In the genomic region with DNA sequence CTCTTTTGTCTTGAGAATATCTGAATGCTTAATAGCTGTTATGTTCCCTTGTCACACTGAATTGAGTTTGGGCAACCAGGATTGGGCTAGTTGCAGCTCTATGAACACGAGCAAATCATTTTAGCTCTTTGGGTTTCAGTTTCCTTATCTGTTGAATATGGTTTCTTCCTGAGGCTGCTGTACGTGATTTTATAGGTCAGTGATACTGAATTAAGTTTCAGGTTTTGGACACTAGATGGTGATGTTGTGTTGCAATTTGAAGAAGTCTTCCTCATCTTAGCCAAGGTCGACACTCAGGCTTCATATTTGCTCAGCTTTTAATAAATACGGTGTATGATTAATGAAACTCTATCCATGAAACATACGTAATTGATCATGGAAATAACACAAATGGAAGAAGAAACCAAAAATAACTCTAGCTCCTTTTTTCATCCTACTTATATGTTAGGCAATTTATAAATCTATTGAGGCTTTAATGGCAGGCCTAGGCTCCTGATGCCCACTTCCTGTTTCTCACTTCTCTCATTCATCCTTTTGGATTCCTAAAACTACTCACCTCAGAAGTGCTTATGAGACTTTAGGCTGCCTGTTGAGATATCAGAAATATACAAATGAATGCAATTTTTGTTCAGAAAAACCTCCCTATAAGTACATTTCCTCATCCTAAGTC, we compare ENCODE assay signal across 1 cellular context.
TF ChIP-seq lines count a peak whose summit lies in the region.

No MANE protein-coding gene starts in this region.

TF ChIP-seq in HCT116, 20 proteins besides CTCF, POLR2A, EP300 and RAD21 (continued from another document):
- TF ChIP-seq CBX3 (IDR thresholded peaks at IDR 0.05; ENCODE audit: low read depth) (no peak), MAX (IDR thresholded peaks at IDR 0.05) (no peak), EGR1 (IDR thresholded peaks at IDR 0.05; ENCODE audit: low read depth) (no peak), TCF7L2 (IDR thresholded peaks at IDR 0.05; ENCODE audit: borderline replicate concordance, extremely low read depth, insufficient read depth, insufficient read length) (no peak), REST (IDR thresholded peaks at IDR 0.05; ENCODE audit: low read depth) (no peak), ZNF274 (IDR thresholded peaks at IDR 0.05; ENCODE audit: low read depth, low read length) (no peak), YY1 (IDR thresholded peaks at IDR 0.05; ENCODE audit: extremely low read depth, insufficient replicate concordance, low read depth, low read length) (no peak), CEBPB (IDR thresholded peaks at IDR 0.05; ENCODE audit: low read depth) (no peak)
- TF ChIP-seq, protein P1, sequence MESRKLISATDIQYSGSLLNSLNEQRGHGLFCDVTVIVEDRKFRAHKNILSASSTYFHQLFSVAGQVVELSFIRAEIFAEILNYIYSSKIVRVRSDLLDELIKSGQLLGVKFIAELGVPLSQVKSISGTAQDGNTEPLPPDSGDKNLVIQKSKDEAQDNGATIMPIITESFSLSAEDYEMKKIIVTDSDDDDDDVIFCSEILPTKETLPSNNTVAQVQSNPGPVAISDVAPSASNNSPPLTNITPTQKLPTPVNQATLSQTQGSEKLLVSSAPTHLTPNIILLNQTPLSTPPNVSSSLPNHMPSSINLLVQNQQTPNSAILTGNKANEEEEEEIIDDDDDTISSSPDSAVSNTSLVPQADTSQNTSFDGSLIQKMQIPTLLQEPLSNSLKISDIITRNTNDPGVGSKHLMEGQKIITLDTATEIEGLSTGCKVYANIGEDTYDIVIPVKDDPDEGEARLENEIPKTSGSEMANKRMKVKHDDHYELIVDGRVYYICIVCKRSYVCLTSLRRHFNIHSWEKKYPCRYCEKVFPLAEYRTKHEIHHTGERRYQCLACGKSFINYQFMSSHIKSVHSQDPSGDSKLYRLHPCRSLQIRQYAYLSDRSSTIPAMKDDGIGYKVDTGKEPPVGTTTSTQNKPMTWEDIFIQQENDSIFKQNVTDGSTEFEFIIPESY (IDR thresholded peaks at IDR 0.05; ENCODE audit: extremely low read depth, insufficient replicate concordance, low read length), result no peak
